ENCODE assay signal across 8 cellular contexts in the genomic region with DNA sequence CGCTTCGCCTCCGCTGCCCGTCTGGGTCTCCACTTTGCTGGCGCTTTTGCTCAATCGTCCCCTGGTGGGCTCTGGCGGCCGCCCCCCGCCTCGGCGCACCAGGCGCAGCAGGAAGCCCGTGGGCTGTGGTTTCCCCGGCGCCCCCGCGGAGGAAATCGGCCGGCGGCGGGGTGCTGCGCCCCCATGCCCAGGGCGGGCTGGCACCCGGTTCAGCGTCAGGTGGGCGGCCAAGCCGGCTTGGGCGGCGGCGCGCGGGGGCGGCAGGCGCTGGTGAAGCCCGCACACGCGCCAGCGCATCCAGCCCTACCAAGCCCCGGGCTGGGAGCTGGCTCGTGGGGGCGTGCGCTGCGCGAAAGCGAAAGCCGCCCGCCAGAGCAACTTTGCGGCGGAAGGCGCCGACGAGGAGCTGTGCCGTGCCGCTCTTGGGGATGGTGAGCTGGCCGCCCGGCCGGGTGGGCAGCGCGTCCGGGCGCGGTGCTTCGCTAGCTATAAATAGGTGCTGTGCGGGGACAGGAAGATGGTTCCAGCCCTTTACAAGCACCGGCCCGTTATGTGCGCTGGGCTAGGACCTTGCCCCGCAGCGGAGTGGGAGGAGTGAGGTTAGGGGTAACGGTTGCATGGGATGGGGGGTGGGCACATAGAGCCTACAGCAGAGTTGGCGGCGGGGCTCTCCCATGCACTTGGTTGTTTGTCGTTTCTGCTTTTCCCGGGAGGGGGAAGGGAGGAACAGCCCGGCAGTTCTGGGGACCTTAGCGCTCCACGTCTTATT. TPM values are rescaled to one million over a fixed set of nuclear protein-coding genes. Genes with fewer than 3 reads are reported as not detected.
DNase-seq lines count a peak whose midpoint lies in the region; ATAC-seq and TF ChIP-seq lines count a peak whose summit lies in the region.

No MANE protein-coding gene starts in this region.

- no peaks in the 10 kb centered on the region for H3K36me3 Mint-ChIP-seq in chondrocyte (ENCODE audit: low read depth)

- no peaks in the 10 kb centered on the region for H3K36me3 ChIP-seq in HUES64 (ENCODE audit: insufficient read depth, low read length)

- no peaks in the 10 kb centered on the region for H3K9me3 Mint-ChIP-seq in chondrocyte (ENCODE audit: low read depth)

- intact Hi-C loops in lower leg skin (cut with DNase I; ENCODE audit: low total_unique reads): no loop called here

- peak overlapping the region; percentile 83 for H3K27ac Mint-ChIP-seq in chondrocyte (ENCODE audit: unreplicated experiment)

- under 1% methylated on average over 77 of the region's 77 CpGs for WGBS in HUES64
- 0% methylated on average over 37 to 40 of the region's 77 CpGs for WGBS in lower leg skin, 2 donors

- H3K4me1 ChIP-seq in HUES64 (ENCODE audit: insufficient read depth, low read length): peaks cover 10% of the 10 kb centered on the region; the same call in 1 of the 2 replicates

- peaks cover 40% of the 10 kb centered on the region for H3K4me1 Mint-ChIP-seq in chondrocyte (ENCODE audit: low read depth)

- peak; percentile 48 for DNase-seq in AG08395 (ENCODE audit: low spot score)
- DNase-seq in GM19238 (ENCODE audit: insufficient read length, low spot score): peak; percentile 80
- DNase-seq in chondrocyte (ENCODE audit: low spot score): no peak
- DNase-seq in lower leg skin (ENCODE audit: low spot score in 2 of 2): no peak
- peak; percentile 80 for DNase-seq in stimulated activated CD8-positive, alpha-beta memory T cell treated with anti-CD3 and anti-CD28 coated beads, Interleukin-12 subunit alpha, Interleukin-12 subunit beta, amount 100 ng/mL, for 4 hours (ENCODE audit: low read depth)
- DNase-seq in NCI-H1048 (lab: John Stamatoyannopoulos, UW): no peak

- H3K4me3 ChIP-seq in HUES64 (ENCODE audit: low read length) (peak overlapping the region; percentile 67), lower leg skin (ENCODE audit: low read depth, poor library complexity, severe bottlenecking) (peak overlapping the region; percentile 52)

- no peaks in the 10 kb centered on the region for H3K27me3 Mint-ChIP-seq in chondrocyte (ENCODE audit: low read depth)

- peak overlapping the region; percentile 48; the same call in 1 of the 2 replicates for H3K9ac ChIP-seq in HUES64 (ENCODE audit: low read depth, low read length)

- peak; percentile 74 to 77 for ATAC-seq in activated CD4-positive, CD25-positive, alpha-beta regulatory T cell treated with anti-CD3 and anti-CD28 coated beads, Interleukin-2, amount 50 U/mL, for 24 hours

- H3K9me3 ChIP-seq in HUES64 (ENCODE audit: insufficient read depth, low read depth, low read length): no peaks in the 10 kb centered on the region

- no peak overlapping the region for H3K27ac ChIP-seq in HUES64 (ENCODE audit: low read depth, low read length)

- peak overlapping the region; percentile 83 for H3K4me3 Mint-ChIP-seq in chondrocyte (ENCODE audit: unreplicated experiment)

- no peak for TF ChIP-seq POLR2A in lower leg skin (IDR thresholded peaks at IDR 0.05)

- TF ChIP-seq CTCF in chondrocyte (IDR thresholded peaks at IDR 0.05): no peak
- no peak for TF ChIP-seq CTCF in lower leg skin (IDR thresholded peaks at IDR 0.05)

- peaks cover 9% of the 10 kb centered on the region; the same call in 1 of the 2 replicates for H3K27me3 ChIP-seq in HUES64 (ENCODE audit: insufficient read depth, low read length)

RNA-seq across cellular contexts. Expression of gene SUSD2, which starts 25.0 kb away (rescaled TPM):
- 1.3 TPM for polyA plus RNA-seq in HUES64 (2013, experiment 1 of 2)
- polyA plus RNA-seq in HUES64 (2013, experiment 2 of 2): 1.2 TPM
- total RNA-seq in chondrocyte (0.34 to 1.00 TPM (median 0.65 TPM) in 3 replicates), lower leg skin (10 to 100 TPM; 18.3 to 74.3 (median 27.0) TPM)

Comparison
In these comparisons a context has a peak if more than half of its experiments do, and no peak if none do; other contexts are left out.
1. DNase-seq: peak in AG08395 (single experiment), GM19238 (single experiment) and stimulated activated CD8-positive, alpha-beta memory T cell treated with anti-CD3 and anti-CD28 coated beads, Interleukin-12 subunit alpha, Interleukin-12 subunit beta, amount 100 ng/mL, for 4 hours (single experiment); none in chondrocyte (single experiment), lower leg skin (0 of 2) and NCI-H1048 (single experiment).